Comparison of ENCODE assay signal across 11 cellular contexts in genomic region chr9:5767968-5768932, GRCh38.
A peak's percentile ranks its signal among the peaks of the same experiment; 100 is the strongest.
DNase-seq lines count a peak whose midpoint lies in the region; ATAC-seq and TF ChIP-seq lines count a peak whose summit lies in the region.
"Had no signal": no experiment of that assay in that cellular context is flagged by ENCODE, and none has a peak within 500 bp of the region (broad histone marks: within the 10 kb centered on the region; RNA-seq: fewer than 3 reads in every experiment).

No MANE protein-coding gene starts in this region.

- ATAC-seq in natural killer cell (peak in 2 of 3 donors; percentile 21 to 70), gastroesophageal sphincter (no peak), GM19035 (IDR thresholded peaks at IDR 0.05; ENCODE audit: unreplicated experiment) (no peak)

- H3K4me3 Mint-ChIP-seq in HFFc6 (no peak overlapping the region), natural killer cell (no peak overlapping the region)
- H3K4me3 Mint-ChIP-seq in T-helper 1 cell treated with Interleukin-12 subunit alpha and Interleukin-12 subunit beta and Interleukin-4 antibody, amounts not matched to agents 30 μg/mL and 1 μg/mL, for 36 hours = no peak overlapping the region

- no peak for TF ChIP-seq CTCF in HFFc6 (IDR thresholded peaks at IDR 0.05)
- no peak for TF ChIP-seq CTCF in natural killer cell (IDR thresholded peaks at IDR 0.05)
- TF ChIP-seq CTCF in gastroesophageal sphincter (IDR thresholded peaks at IDR 0.05) = no peak

- H3K4me1 ChIP-seq in gastroesophageal sphincter = peaks cover 0 to 5% (median 4%) of the 10 kb centered on the region in 3 donors

- H3K36me3 Mint-ChIP-seq in HFFc6 (ENCODE audit: low read depth) = peaks cover 56% of the 10 kb centered on the region
- peaks cover 57% of the 10 kb centered on the region for H3K36me3 Mint-ChIP-seq in T-helper 1 cell treated with Interleukin-12 subunit alpha and Interleukin-12 subunit beta and Interleukin-4 antibody, amounts not matched to agents 30 μg/mL and 1 μg/mL, for 36 hours (ENCODE audit: low read depth)
- H3K36me3 Mint-ChIP-seq in natural killer cell = peaks cover 8% of the 10 kb centered on the region

- peak; percentile 38 for DNase-seq in activated CD4-positive, alpha-beta T cell treated with anti-CD3 and anti-CD28 coated beads for 48 hours
- no peak for DNase-seq in activated CD4-positive, alpha-beta T cell treated with anti-CD3 and anti-CD28 coated beads, Interleukin-2, amount 50 U/mL, for 4 hours
- no peak for DNase-seq in HFFc6
- DNase-seq in natural killer cell = no peak
- DNase-seq in COR-L47 (lab: John Stamatoyannopoulos, UW) = no peak
- DNase-seq: midbrain; NCI-H1930; stimulated activated naive CD4-positive, alpha-beta T cell treated with Interleukin-2 at 50 U/mL for 16 hours had no signal

- H3K9me3 Mint-ChIP-seq in HFFc6 (no peaks in the 10 kb centered on the region), natural killer cell (no peaks in the 10 kb centered on the region)
- H3K9me3 Mint-ChIP-seq in T-helper 1 cell treated with Interleukin-12 subunit alpha and Interleukin-12 subunit beta and Interleukin-4 antibody, amounts not matched to agents 30 μg/mL and 1 μg/mL, for 36 hours = no peaks in the 10 kb centered on the region

- intact Hi-C loops in natural killer cell (cut with micrococcal nuclease) = no loop called here

- H3K9me3 ChIP-seq in gastroesophageal sphincter = no peaks in the 10 kb centered on the region

- H3K27ac Mint-ChIP-seq in HFFc6 (0 out of 2 replicates have a peak overlapping the region, but pooled peaks have one; percentile 36), natural killer cell (peak overlapping the region; percentile 8 to 74)
- H3K27ac Mint-ChIP-seq in T-helper 1 cell treated with Interleukin-12 subunit alpha and Interleukin-12 subunit beta and Interleukin-4 antibody, amounts not matched to agents 30 μg/mL and 1 μg/mL, for 36 hours = peak overlapping the region; percentile 10

- WGBS in gastroesophageal sphincter (ENCODE audit: low coverage in 1 of 2), 2 donors = 85 to 100% methylated on average over 3 to 5 of the region's 5 CpGs

- H3K4me3 ChIP-seq in gastroesophageal sphincter = no peak overlapping the region

- no peak overlapping the region for H3K27ac ChIP-seq in gastroesophageal sphincter

- H3K27me3 ChIP-seq in gastroesophageal sphincter = no peaks in the 10 kb centered on the region

- peaks cover 3% of the 10 kb centered on the region; the same call in 1 of the 2 replicates for H3K27me3 Mint-ChIP-seq in HFFc6 (ENCODE audit: insufficient read depth)
- no peaks in the 10 kb centered on the region for H3K27me3 Mint-ChIP-seq in T-helper 1 cell treated with Interleukin-12 subunit alpha and Interleukin-12 subunit beta and Interleukin-4 antibody, amounts not matched to agents 30 μg/mL and 1 μg/mL, for 36 hours (ENCODE audit: low read depth)
- H3K27me3 Mint-ChIP-seq in natural killer cell (ENCODE audit: low read depth in 2 of 2) = no peaks in the 10 kb centered on the region

- H3K4me1 Mint-ChIP-seq in HFFc6 (ENCODE audit: low read depth) (peaks cover 15% of the 10 kb centered on the region), natural killer cell (peaks cover 7 to 11% of the 10 kb centered on the region in 2 donors)
- H3K4me1 Mint-ChIP-seq in T-helper 1 cell treated with Interleukin-12 subunit alpha and Interleukin-12 subunit beta and Interleukin-4 antibody, amounts not matched to agents 30 μg/mL and 1 μg/mL, for 36 hours (ENCODE audit: low read depth) = peaks cover 18% of the 10 kb centered on the region

- no peak for TF ChIP-seq EP300 in gastroesophageal sphincter (IDR thresholded peaks at IDR 0.05)

- H3K36me3 ChIP-seq in gastroesophageal sphincter = peaks cover 6 to 100% of the 10 kb centered on the region in 2 donors

- no peak for TF ChIP-seq POLR2A in gastroesophageal sphincter (IDR thresholded peaks at IDR 0.05)

Comparison
In these comparisons a context has a peak if more than half of its experiments do, and no peak if none do; other contexts are left out.
1. ATAC-seq: peak in natural killer cell (2 of 3); none in gastroesophageal sphincter (single experiment) and GM19035 (single experiment).
2. Peak in every context shown above with its lines, with median percentiles within 50 percentile points of each other: H3K27ac Mint-ChIP-seq.